In the genomic region with DNA sequence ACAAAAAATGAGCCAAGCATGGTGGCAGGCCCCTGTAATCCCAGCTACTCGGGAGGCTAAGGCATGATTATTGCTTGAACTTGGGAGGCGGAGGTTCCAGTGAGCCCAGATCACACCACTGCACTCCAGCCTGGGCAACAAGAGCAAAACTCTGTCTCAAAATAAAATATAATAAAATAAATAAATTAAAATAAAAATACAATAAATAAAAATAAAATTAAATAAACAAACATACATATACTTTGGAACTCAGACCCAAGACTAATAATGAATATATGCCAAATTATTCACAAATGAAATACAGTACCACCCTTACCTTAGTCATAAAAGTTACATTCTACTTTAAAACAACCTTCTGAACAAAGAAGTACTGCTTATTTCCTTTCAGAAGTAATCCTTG, we compare ENCODE assay signal across 7 cellular contexts.
"Had no signal": no experiment of that assay in that cellular context is flagged by ENCODE, and none has a peak within 500 bp of the region (broad histone marks: within the 10 kb centered on the region; RNA-seq: fewer than 3 reads in every experiment).

No MANE protein-coding gene starts in this region.

- ATAC-seq: GM12878 had no signal

- H3K4me3 ChIP-seq: GM12878 had no signal

- DNase-seq: GDM1, GF-D8 had no signal

- FAIRE-seq: GM12878, GM12891, GM12892, GM18507, GM19239 had no signal
